In the genomic region with DNA sequence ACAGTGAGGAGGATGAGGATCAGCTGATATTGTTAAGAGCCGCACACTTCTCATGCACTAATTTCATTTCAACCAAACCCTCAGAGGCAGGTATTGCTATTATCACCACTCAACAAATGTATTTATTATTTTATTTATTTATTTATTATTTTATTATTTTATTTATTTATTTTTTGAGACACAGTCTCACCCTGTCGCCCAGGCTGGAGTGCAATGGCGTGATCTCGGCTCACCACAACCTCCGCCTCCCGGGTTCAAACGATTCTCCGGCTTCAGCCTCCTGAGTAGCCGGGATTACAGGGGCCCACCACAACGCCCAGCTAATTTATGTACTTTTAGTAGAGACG, we compare ENCODE assay signal across 7 cellular contexts. TPM values are rescaled to one million over a fixed set of nuclear protein-coding genes. Genes with fewer than 3 reads are reported as not detected.
DNase-seq lines count a peak whose midpoint lies in the region; ATAC-seq and TF ChIP-seq lines count a peak whose summit lies in the region.
"Not testable (repeated sequence)": the region's sequence is repeated elsewhere in the genome, so short reads cannot be mapped to it uniquely, and the experiment has no call there.
"Had no signal": no experiment of that assay in that cellular context is flagged by ENCODE, and none has a peak within 500 bp of the region (broad histone marks: within the 10 kb centered on the region; RNA-seq: fewer than 3 reads in every experiment).

No MANE protein-coding gene starts in this region.

- not testable (repeated sequence) for DNase-seq in GM23338 (ENCODE audit: low spot score); left ventricle myocardium inferior; neural crest cell (ENCODE audit: low read depth, low spot score); type B pancreatic cell (ENCODE audit: extremely low spot score, unreplicated experiment)

- H4K20me1 ChIP-seq in GM23338 (replicated peaks; ENCODE audit: insufficient read depth); SU-DHL-6 (ENCODE audit: low read depth, low read length): not testable (repeated sequence)

- H3K4me1 ChIP-seq in GM23338 (ENCODE audit: insufficient read depth) (peaks cover 11% of the 10 kb centered on the region; the same call in 1 of the 2 replicates), left ventricle myocardium inferior (peaks cover 79% of the 10 kb centered on the region)

- H3K4me3 Mint-ChIP-seq in GM23338 (peak overlapping the region; percentile 79), brain (peak overlapping the region; percentile 69 to 90 (median 82)), neural crest cell (peak overlapping the region; percentile 82), type B pancreatic cell (peak overlapping the region; percentile 86)

- not testable (repeated sequence) for H3K9me2 ChIP-seq in GM23338 (ENCODE audit: insufficient read depth); SU-DHL-6 (replicated peaks; ENCODE audit: insufficient read depth, low read length)

- intact Hi-C loops in left ventricle myocardium inferior (cut with micrococcal nuclease): not testable (repeated sequence)

- not testable (repeated sequence) for H3K27ac ChIP-seq in GM23338 (ENCODE audit: low read depth)
- H3K27ac ChIP-seq in SU-DHL-6 (ENCODE audit: low read depth, low read length) (peak overlapping the region; percentile 75), left ventricle myocardium inferior (replicated peaks) (peak overlapping the region; percentile 98)

- H3K36me3 Mint-ChIP-seq in GM23338 (ENCODE audit: low read depth); brain; neural crest cell (ENCODE audit: low read depth); type B pancreatic cell: not testable (repeated sequence)

- H3K9ac ChIP-seq in SU-DHL-6 (ENCODE audit: low read length): peak overlapping the region; percentile 47

- H3K4me1 Mint-ChIP-seq in GM23338: peaks cover 17% of the 10 kb centered on the region
- H3K4me1 Mint-ChIP-seq in brain: peaks cover 25% of the 10 kb centered on the region
- peaks cover 14% of the 10 kb centered on the region for H3K4me1 Mint-ChIP-seq in neural crest cell
- peaks cover 17% of the 10 kb centered on the region for H3K4me1 Mint-ChIP-seq in type B pancreatic cell (ENCODE audit: unreplicated experiment)

- H3K4me3 ChIP-seq in GM23338: peak overlapping the region; percentile 55
- H3K4me3 ChIP-seq in SU-DHL-6 (ENCODE audit: insufficient read depth, low read length, poor library complexity, severe bottlenecking): peak overlapping the region; percentile 55
- peak overlapping the region; percentile 78 for H3K4me3 ChIP-seq in left ventricle myocardium inferior

- H3F3A ChIP-seq in GM23338 (replicated peaks; ENCODE audit: low read depth) (peaks cover 19% of the 10 kb centered on the region; the same call in 1 of the 2 replicates), SU-DHL-6 (ENCODE audit: insufficient read depth) (peaks cover 16% of the 10 kb centered on the region)

- H3K27ac Mint-ChIP-seq in GM23338; neural crest cell (ENCODE audit: unreplicated experiment): not testable (repeated sequence)
- peak overlapping the region in 4 of 5 experiments; percentile 41 to 91 (median 76) for H3K27ac Mint-ChIP-seq in brain
- H3K27ac Mint-ChIP-seq in type B pancreatic cell: peak overlapping the region; percentile 74

- H3K79me2 ChIP-seq in GM23338 (replicated peaks; ENCODE audit: insufficient read depth); SU-DHL-6 (ENCODE audit: insufficient read depth, low read length): not testable (repeated sequence)

- TF ChIP-seq CTCF in GM23338 (conservative IDR thresholded peaks at IDR 0.05; ENCODE audit: low read depth in 2 of 2); SU-DHL-6 (IDR thresholded peaks at IDR 0.05; ENCODE audit: insufficient read depth, low read length, poor library complexity, severe bottlenecking); brain (conservative IDR thresholded peaks at IDR 0.05); left ventricle myocardium inferior (IDR thresholded peaks at IDR 0.05; ENCODE audit: borderline replicate concordance); neural crest cell (conservative IDR thresholded peaks at IDR 0.05); type B pancreatic cell (conservative IDR thresholded peaks at IDR 0.05): not testable (repeated sequence)

- not testable (repeated sequence) for H3K27me3 ChIP-seq in GM23338 (ENCODE audit: insufficient read depth); SU-DHL-6 (ENCODE audit: low read length); left ventricle myocardium inferior (ENCODE audit: low read depth)

- not testable (repeated sequence) for H3K27me3 Mint-ChIP-seq in GM23338 (ENCODE audit: insufficient read depth, low read depth, poor library complexity); brain; neural crest cell (ENCODE audit: low read depth); type B pancreatic cell

- H3K4me2 ChIP-seq in GM23338: peak overlapping the region; percentile 86
- peak overlapping the region; percentile 78 for H3K4me2 ChIP-seq in SU-DHL-6 (ENCODE audit: low read depth, low read length, poor library complexity, severe bottlenecking)

- H3K9me3 ChIP-seq in SU-DHL-6 (ENCODE audit: insufficient read depth, low read length); left ventricle myocardium inferior (replicated peaks): not testable (repeated sequence)

- not testable (repeated sequence) for H3K9me3 Mint-ChIP-seq in GM23338, brain, neural crest cell, type B pancreatic cell

- not testable (repeated sequence) for ATAC-seq in GM23338

- not testable (repeated sequence) for H3K36me3 ChIP-seq in GM23338 (ENCODE audit: insufficient read depth); SU-DHL-6 (ENCODE audit: low read length)
- H3K36me3 ChIP-seq in left ventricle myocardium inferior: peaks cover 24% of the 10 kb centered on the region

- H2AFZ ChIP-seq in GM23338 (peak overlapping the region; percentile 78), SU-DHL-6 (ENCODE audit: low read depth, low read length, severe bottlenecking) (peak overlapping the region; percentile 91)

RNA-seq across cellular contexts. Expression of a gene that starts 2.2 kb away (rescaled TPM):
- total RNA-seq in GM23338 (2014; rRNA removed; shearing (Covaris generic)): 31.2 and 58.7 TPM in 2 replicates
- polyA plus RNA-seq in GM23338 (2016; fragmentation: Nextera tagmentation; extraction: Ambion mirVana) (62.5 and 72.6 TPM in 2 replicates), brain (ENCODE audit: insufficient read depth, low read depth, low replicate concordance) (304 TPM)
- total RNA-seq in left ventricle myocardium inferior (843 TPM), neural crest cell (16.1 and 21.0 TPM in 2 replicates), type B pancreatic cell (ENCODE audit: low replicate concordance) (1.8 and 235 TPM in 2 replicates)

RNA-seq across cellular contexts. Expression of a gene that starts 8.5 kb away (rescaled TPM):
- total RNA-seq in GM23338 (2014; rRNA removed; shearing (Covaris generic)): 18.6 and 22.2 TPM in 2 replicates
- polyA plus RNA-seq in GM23338 (2016; fragmentation: Nextera tagmentation; extraction: Ambion mirVana) (48.5 and 58.8 TPM in 2 replicates), brain (ENCODE audit: insufficient read depth, low read depth, low replicate concordance) (27.5 TPM)
- total RNA-seq in left ventricle myocardium inferior (12.8 TPM), neural crest cell (43.3 and 44.5 TPM in 2 replicates), type B pancreatic cell (ENCODE audit: low replicate concordance) (18.5 and 23.9 TPM in 2 replicates)

RNA-seq across cellular contexts. Expression of a gene that starts 19.1 kb away (rescaled TPM):
- total RNA-seq in GM23338 (2014; rRNA removed; shearing (Covaris generic)): 44.2 and 55.6 TPM in 2 replicates
- 15.0 and 18.5 TPM in 2 replicates for polyA plus RNA-seq in GM23338 (2016; fragmentation: Nextera tagmentation; extraction: Ambion mirVana)
- 192 TPM for polyA plus RNA-seq in brain (ENCODE audit: insufficient read depth, low read depth, low replicate concordance)
- total RNA-seq in left ventricle myocardium inferior: 23.9 TPM
- 51.5 and 55.3 TPM in 2 replicates for total RNA-seq in neural crest cell
- total RNA-seq in type B pancreatic cell (ENCODE audit: low replicate concordance): 15.6 and 30.2 TPM in 2 replicates

RNA-seq across cellular contexts. Expression of a gene that starts 19.2 kb away (rescaled TPM):
- total RNA-seq in GM23338 (2014; rRNA removed; shearing (Covaris generic)): 41.2 and 48.4 TPM in 2 replicates
- polyA plus RNA-seq in GM23338 (2016; fragmentation: Nextera tagmentation; extraction: Ambion mirVana) (21.4 and 22.6 TPM in 2 replicates), brain (ENCODE audit: insufficient read depth, low read depth, low replicate concordance) (18.3 TPM)
- total RNA-seq in left ventricle myocardium inferior (86.5 TPM), neural crest cell (45.8 and 53.2 TPM in 2 replicates), type B pancreatic cell (ENCODE audit: low replicate concordance) (42.9 and 47.0 TPM in 2 replicates)

RNA-seq across cellular contexts. Expression of a gene that starts 38.1 kb away (rescaled TPM):
- 46.7 and 50.4 TPM in 2 replicates for total RNA-seq in GM23338 (2014; rRNA removed; shearing (Covaris generic))
- polyA plus RNA-seq in GM23338 (2016; fragmentation: Nextera tagmentation; extraction: Ambion mirVana) (9.5 and 10.9 TPM in 2 replicates), brain (ENCODE audit: insufficient read depth, low read depth, low replicate concordance) (7.6 TPM)
- total RNA-seq in left ventricle myocardium inferior (2.5 TPM), neural crest cell (36.4 and 36.6 TPM in 2 replicates), type B pancreatic cell (ENCODE audit: low replicate concordance) (30.0 and 31.1 TPM in 2 replicates)
- total RNA-seq: myocyte had no signal
